15 cellular contexts compared by ENCODE assay signal in genomic region chr7:120583835-120584586, GRCh38.
A peak's percentile ranks its signal among the peaks of the same experiment; 100 is the strongest.
DNase-seq lines count a peak whose midpoint lies in the region; ATAC-seq, FAIRE-seq and TF ChIP-seq lines count a peak whose summit lies in the region.
"Had no signal": no experiment of that assay in that cellular context is flagged by ENCODE, and none has a peak within 500 bp of the region (broad histone marks: within the 10 kb centered on the region; RNA-seq: fewer than 3 reads in every experiment).

No MANE protein-coding gene starts in this region.

- no peaks in the 10 kb centered on the region for H3K27me3 Mint-ChIP-seq in astrocyte (ENCODE audit: low read depth, unreplicated experiment)
- H3K27me3 Mint-ChIP-seq: B cell, IgD-negative memory B cell had no signal

- intact Hi-C loops in lower lobe of right lung (cut with DNase I): no loop called here

- peak overlapping the region; percentile 21 for H3K4me3 Mint-ChIP-seq in astrocyte (ENCODE audit: unreplicated experiment)
- H3K4me3 Mint-ChIP-seq: B cell, IgD-negative memory B cell had no signal

- DNase-seq in AG04449 (ENCODE audit: low read depth, low spot score): peak; percentile 75
- peak; percentile 78 for DNase-seq in HS-27A (ENCODE audit: low read depth)
- peak; percentile 94 for DNase-seq in astrocyte (ENCODE audit: low read depth)
- peak; percentile 81 for DNase-seq in iris pigment epithelial cell (ENCODE audit: low read depth)
- DNase-seq in lower lobe of right lung: no peak
- no peak for DNase-seq in BE2C
- DNase-seq in GM10266 (ENCODE audit: extremely low spot score): no peak
- DNase-seq in GM19239 (ENCODE audit: insufficient read length, low spot score): no peak
- DNase-seq: dorsolateral prefrontal cortex, NCI-H2029 treated with DMSO at 0.1 percent for 48 hours, sigmoid colon had no signal

- H3K4me3 ChIP-seq in AG04449 (ENCODE audit: low read depth, low read length) (no peak overlapping the region), astrocyte (ENCODE audit: insufficient read depth, low read depth, low read length) (no peak overlapping the region), lower lobe of right lung (no peak overlapping the region), BE2C (ENCODE audit: low read depth, low read length) (no peak overlapping the region)
- H3K4me3 ChIP-seq: dorsolateral prefrontal cortex, sigmoid colon, tibial nerve had no signal

- POLR2A ChIA-PET in AG04449 (lab: Yijun Ruan, JAX): no interaction called here

- H3K27ac Mint-ChIP-seq in astrocyte (ENCODE audit: unreplicated experiment): peak overlapping the region; percentile 93
- H3K27ac Mint-ChIP-seq: activated naive CD4-positive, alpha-beta T cell treated with anti-CD3 and anti-CD28 coated beads, Interleukin-2, amount 50 U/mL, for 72 hours; B cell; IgD-negative memory B cell had no signal

- H3K27ac ChIP-seq in astrocyte (ENCODE audit: low read depth, low read length) (peak overlapping the region; percentile 24), lower lobe of right lung (no peak overlapping the region)
- H3K27ac ChIP-seq: sigmoid colon, tibial nerve had no signal

- CTCF ChIA-PET in AG04449 (lab: Yijun Ruan, JAX): interaction anchor here (0.6 kb wide), 1 partner anchor 208 kb away, joined by 4 read pairs; no protein-coding TSS in a partner anchor

- no peaks in the 10 kb centered on the region for H4K20me1 ChIP-seq in astrocyte (ENCODE audit: insufficient read depth, low read length)

- FAIRE-seq in astrocyte (lab: Jason Lieb, UNC) (peak; percentile 92), GM19239 (lab: Jason Lieb, UNC) (no peak)

- no peak overlapping the region for H2AFZ ChIP-seq in astrocyte (ENCODE audit: low read depth, low read length)

- no peak for TF ChIP-seq CTCF in AG04449 (IDR thresholded peaks at IDR 0.05; ENCODE audit: insufficient read depth, low read length, missing control alignments)
- no peak for TF ChIP-seq CTCF in astrocyte (IDR thresholded peaks at IDR 0.05; ENCODE audit: insufficient read depth, low read depth, low read length)
- TF ChIP-seq CTCF in lower lobe of right lung (IDR thresholded peaks at IDR 0.05): no peak
- no peak for TF ChIP-seq CTCF in BE2C (IDR thresholded peaks at IDR 0.05; ENCODE audit: low read depth, low read length)
- no peak for TF ChIP-seq CTCF in GM10266 (IDR thresholded peaks at IDR 0.05; ENCODE audit: control insufficient read depth, insufficient read depth, low read depth, missing control alignments)

- H3K4me1 Mint-ChIP-seq in astrocyte (ENCODE audit: low read depth, unreplicated experiment): peaks cover 35% of the 10 kb centered on the region
- H3K4me1 Mint-ChIP-seq: B cell, IgD-negative memory B cell had no signal

- peaks cover 12% of the 10 kb centered on the region for H3K4me1 ChIP-seq in astrocyte (ENCODE audit: insufficient read depth, low read length)
- H3K4me1 ChIP-seq in lower lobe of right lung: no peaks in the 10 kb centered on the region
- H3K4me1 ChIP-seq in BE2C: no peaks in the 10 kb centered on the region
- H3K4me1 ChIP-seq: sigmoid colon, tibial nerve had no signal

- ATAC-seq in lower lobe of right lung: no peak
- ATAC-seq: activated naive CD4-positive, alpha-beta T cell treated with anti-CD3 and anti-CD28 coated beads, Interleukin-2, amount 50 U/mL, for 72 hours had no signal

- H3K79me2 ChIP-seq in astrocyte (ENCODE audit: insufficient read depth, low read length): no peaks in the 10 kb centered on the region

- H3K4me2 ChIP-seq in astrocyte (ENCODE audit: low read length): peak overlapping the region; percentile 51

- H3K27me3 ChIP-seq in astrocyte (ENCODE audit: insufficient read depth, low read length) (no peaks in the 10 kb centered on the region), lower lobe of right lung (ENCODE audit: low read depth) (no peaks in the 10 kb centered on the region), BE2C (no peaks in the 10 kb centered on the region)
- H3K27me3 ChIP-seq: dorsolateral prefrontal cortex, sigmoid colon, tibial nerve had no signal

- H3K9me3 ChIP-seq in astrocyte (ENCODE audit: insufficient read depth, low read depth, low read length) (no peaks in the 10 kb centered on the region), lower lobe of right lung (no peaks in the 10 kb centered on the region), BE2C (no peaks in the 10 kb centered on the region)
- H3K9me3 ChIP-seq: sigmoid colon, tibial nerve had no signal

- H3K36me3 ChIP-seq in astrocyte (ENCODE audit: insufficient read depth, low read length): no peaks in the 10 kb centered on the region
- no peaks in the 10 kb centered on the region for H3K36me3 ChIP-seq in lower lobe of right lung
- no peaks in the 10 kb centered on the region for H3K36me3 ChIP-seq in BE2C
- H3K36me3 ChIP-seq: sigmoid colon, tibial nerve had no signal

- no peaks in the 10 kb centered on the region for H3K36me3 Mint-ChIP-seq in astrocyte (ENCODE audit: low read depth, unreplicated experiment)
- H3K36me3 Mint-ChIP-seq: activated naive CD4-positive, alpha-beta T cell treated with anti-CD3 and anti-CD28 coated beads, Interleukin-2, amount 50 U/mL, for 72 hours; IgD-negative memory B cell had no signal

- peak overlapping the region; percentile 31 for H3K9ac ChIP-seq in astrocyte (ENCODE audit: low read length)

- no peaks in the 10 kb centered on the region for H3K9me3 Mint-ChIP-seq in astrocyte (ENCODE audit: unreplicated experiment)

Comparison
In these comparisons a context has a peak if more than half of its experiments do, and no peak if none do; other contexts are left out.
1. DNase-seq: peak in AG04449 (single experiment), HS-27A (single experiment), astrocyte (single experiment) and iris pigment epithelial cell (single experiment); none in lower lobe of right lung (single experiment), BE2C (single experiment), GM10266 (single experiment) and GM19239 (single experiment).